Comparison of ENCODE assay signal across 17 cellular contexts in the genomic region with DNA sequence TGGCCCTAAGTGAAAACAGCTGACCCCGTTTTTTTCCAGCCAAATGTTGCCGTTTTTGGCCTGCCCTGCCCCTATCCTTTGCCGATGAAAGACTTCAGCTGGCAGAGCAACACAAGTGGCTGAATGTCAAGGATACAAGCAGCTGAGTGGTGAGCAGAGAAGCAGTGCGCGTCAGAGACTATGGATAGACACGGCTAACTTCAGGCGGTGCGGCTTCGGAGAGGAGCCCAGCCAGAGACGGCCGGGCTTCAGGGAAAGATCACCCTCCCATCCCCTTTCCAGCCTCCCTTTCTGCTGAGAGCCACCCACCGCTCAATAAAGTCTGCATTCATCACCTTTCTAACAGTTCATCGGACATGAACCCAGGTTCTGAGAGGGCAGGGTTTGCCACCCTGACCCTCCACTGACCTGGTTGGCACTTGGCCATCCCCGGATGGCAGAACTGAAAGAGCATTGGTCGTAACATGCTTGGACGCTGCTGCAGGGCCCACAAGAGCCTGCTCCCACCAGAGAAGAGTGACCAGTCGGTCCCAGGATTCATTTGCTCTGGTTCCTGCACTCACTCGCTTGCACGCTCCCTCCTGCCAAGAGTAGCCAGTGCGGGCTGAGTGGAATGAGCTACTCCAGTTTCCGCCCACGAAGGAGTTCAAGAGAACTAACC.
DNase-seq lines count a peak whose midpoint lies in the region; ATAC-seq and TF ChIP-seq lines count a peak whose summit lies in the region.
"Had no signal": no experiment of that assay in that cellular context is flagged by ENCODE, and none has a peak within 500 bp of the region (broad histone marks: within the 10 kb centered on the region; RNA-seq: fewer than 3 reads in every experiment).

No MANE protein-coding gene starts in this region.

- H3K36me3 Mint-ChIP-seq in activated naive CD8-positive, alpha-beta T cell treated with anti-CD3 and anti-CD28 coated beads, Interleukin-2, amount 50 U/mL, for 24 hours (ENCODE audit: low read depth), result no peaks in the 10 kb centered on the region

- DNase-seq in AG20443 (ENCODE audit: low spot score), result peak; percentile 34
- no peak for DNase-seq in adipocyte (ENCODE audit: low read depth)
- DNase-seq in left ventricle myocardium inferior, result peak; percentile 32
- no peak for DNase-seq in activated naive CD4-positive, alpha-beta T cell treated with Interleukin-2 at 50 U/mL for 16 hours
- no peak for DNase-seq in dedifferentiated amniotic fluid mesenchymal stem cell (ENCODE audit: extremely low spot score)
- no peak for DNase-seq in activated naive CD8-positive, alpha-beta T cell treated with anti-CD3 and anti-CD28 coated beads, Interleukin-2, amount 50 U/mL, for 24 hours
- DNase-seq: activated CD4-positive, alpha-beta T cell treated with anti-CD3 and anti-CD28 coated beads for 4 hours; activated effector memory CD4-positive, alpha-beta T cell treated with anti-CD3 and anti-CD28 coated beads, Interleukin-2, amount 50 U/mL, for 16 hours; dermis blood vessel endothelial cell; Kasumi-1; NCI-H526; stimulated activated CD4-positive, alpha-beta T cell treated with anti-CD3 and anti-CD28 coated beads, Interleukin-1b, Interleukin-23, amount 100 ng/mL, for 48 hours had no signal

- no peak overlapping the region for H3K27ac Mint-ChIP-seq in activated naive CD8-positive, alpha-beta T cell treated with anti-CD3 and anti-CD28 coated beads, Interleukin-2, amount 50 U/mL, for 24 hours
- H3K27ac Mint-ChIP-seq: stimulated activated naive CD8-positive, alpha-beta T cell treated with anti-CD3 and anti-CD28 coated beads, Interleukin-15, Interleukin-2, amounts not matched to agents 100 ng/mL and 50 ng/mL, for 24 hours had no signal

- peaks cover 6% of the 10 kb centered on the region for H3K9me3 ChIP-seq in adipocyte (ENCODE audit: control insufficient read depth, low read length)
- peaks cover 3% of the 10 kb centered on the region for H3K9me3 ChIP-seq in left ventricle myocardium inferior (replicated peaks)
- no peaks in the 10 kb centered on the region for H3K9me3 ChIP-seq in parathyroid adenoma (ENCODE audit: control insufficient read depth, low read length)
- H3K9me3 ChIP-seq: SJSA1 had no signal

- H3K27me3 ChIP-seq in adipocyte (replicated peaks; ENCODE audit: control insufficient read depth, insufficient read depth, low read length), result no peaks in the 10 kb centered on the region
- H3K27me3 ChIP-seq in left ventricle myocardium inferior (ENCODE audit: low read depth), result no peaks in the 10 kb centered on the region
- H3K27me3 ChIP-seq in parathyroid adenoma (ENCODE audit: control insufficient read depth, insufficient read depth, low read length), result no peaks in the 10 kb centered on the region
- H3K27me3 ChIP-seq: SJSA1 had no signal

- H2AFZ ChIP-seq in parathyroid adenoma, result peak overlapping the region; percentile 82

- no peak for ATAC-seq in activated naive CD8-positive, alpha-beta T cell treated with anti-CD3 and anti-CD28 coated beads, Interleukin-2, amount 50 U/mL, for 24 hours
- no peak for ATAC-seq in HG03135 (IDR thresholded peaks at IDR 0.05; ENCODE audit: unreplicated experiment)

- no peaks in the 10 kb centered on the region for H3K27me3 Mint-ChIP-seq in activated naive CD8-positive, alpha-beta T cell treated with anti-CD3 and anti-CD28 coated beads, Interleukin-2, amount 50 U/mL, for 24 hours
- H3K27me3 Mint-ChIP-seq: stimulated activated naive CD8-positive, alpha-beta T cell treated with anti-CD3 and anti-CD28 coated beads, Interleukin-15, Interleukin-2, amounts not matched to agents 100 ng/mL and 50 ng/mL, for 24 hours had no signal

- no peaks in the 10 kb centered on the region for H3K79me2 ChIP-seq in parathyroid adenoma

- intact Hi-C loops in left ventricle myocardium inferior (cut with micrococcal nuclease), result no loop called here

- H3K9ac ChIP-seq in adipocyte (ENCODE audit: low read length) (no peak overlapping the region), parathyroid adenoma (no peak overlapping the region)
- H3K9ac ChIP-seq: BLaER1 treated with 17β-estradiol and CSF1 and Interleukin-3, amounts not matched to agents 10 nM and 100 nM had no signal

- H3K4me1 ChIP-seq in adipocyte (ENCODE audit: control insufficient read depth, insufficient read depth, low read length), result peaks cover 5% of the 10 kb centered on the region
- H3K4me1 ChIP-seq in left ventricle myocardium inferior, result no peaks in the 10 kb centered on the region
- peaks cover 3% of the 10 kb centered on the region for H3K4me1 ChIP-seq in parathyroid adenoma
- H3K4me1 ChIP-seq: BLaER1 treated with 17β-estradiol and CSF1 and Interleukin-3, amounts not matched to agents 10 nM and 100 nM; SJSA1 had no signal

- peaks cover 2% of the 10 kb centered on the region for H3K4me1 Mint-ChIP-seq in activated naive CD8-positive, alpha-beta T cell treated with anti-CD3 and anti-CD28 coated beads, Interleukin-2, amount 50 U/mL, for 24 hours

- H3K36me3 ChIP-seq in adipocyte (ENCODE audit: control insufficient read depth, insufficient read depth, low read length, severe bottlenecking), result no peaks in the 10 kb centered on the region
- no peaks in the 10 kb centered on the region for H3K36me3 ChIP-seq in left ventricle myocardium inferior
- H3K36me3 ChIP-seq in parathyroid adenoma (ENCODE audit: control insufficient read depth, insufficient read depth, low read length), result no peaks in the 10 kb centered on the region
- H3K36me3 ChIP-seq: BLaER1 treated with 17β-estradiol and CSF1 and Interleukin-3, amounts not matched to agents 10 nM and 100 nM; SJSA1 had no signal

- TF ChIP-seq CTCF in left ventricle myocardium inferior (IDR thresholded peaks at IDR 0.05; ENCODE audit: borderline replicate concordance), result no peak
- no peak for TF ChIP-seq CTCF in parathyroid adenoma (IDR thresholded peaks at IDR 0.05)

- peak overlapping the region; percentile 13 for H3K4me2 ChIP-seq in parathyroid adenoma (ENCODE audit: low read length)
- H3K4me2 ChIP-seq: BLaER1 treated with 17β-estradiol and CSF1 and Interleukin-3, amounts not matched to agents 10 nM and 100 nM had no signal

- no peaks in the 10 kb centered on the region for H3K9me3 Mint-ChIP-seq in activated naive CD8-positive, alpha-beta T cell treated with anti-CD3 and anti-CD28 coated beads, Interleukin-2, amount 50 U/mL, for 24 hours
- H3K9me3 Mint-ChIP-seq: stimulated activated naive CD8-positive, alpha-beta T cell treated with anti-CD3 and anti-CD28 coated beads, Interleukin-15, Interleukin-2, amounts not matched to agents 100 ng/mL and 50 ng/mL, for 24 hours had no signal

- peak overlapping the region; percentile 67 for H3K4me3 ChIP-seq in adipocyte (ENCODE audit: low read length)
- H3K4me3 ChIP-seq in left ventricle myocardium inferior, result peak overlapping the region; percentile 32
- no peak overlapping the region for H3K4me3 ChIP-seq in parathyroid adenoma (ENCODE audit: low read depth, low read length)
- H3K4me3 ChIP-seq: BLaER1 treated with 17β-estradiol and CSF1 and Interleukin-3, amounts not matched to agents 10 nM and 100 nM; SJSA1 had no signal

- H3K27ac ChIP-seq in left ventricle myocardium inferior (replicated peaks) (peak overlapping the region; percentile 75), parathyroid adenoma (peak overlapping the region; percentile 75)
- H3K27ac ChIP-seq: BLaER1 treated with 17β-estradiol and CSF1 and Interleukin-3, amounts not matched to agents 10 nM and 100 nM; SJSA1 had no signal

- no peak overlapping the region for H3K4me3 Mint-ChIP-seq in activated naive CD8-positive, alpha-beta T cell treated with anti-CD3 and anti-CD28 coated beads, Interleukin-2, amount 50 U/mL, for 24 hours
- H3K4me3 Mint-ChIP-seq: stimulated activated naive CD8-positive, alpha-beta T cell treated with anti-CD3 and anti-CD28 coated beads, Interleukin-15, Interleukin-2, amounts not matched to agents 100 ng/mL and 50 ng/mL, for 24 hours had no signal

Comparison
In these comparisons a context has a peak if more than half of its experiments do, and no peak if none do; other contexts are left out.
1. DNase-seq: peak in AG20443 (single experiment) and left ventricle myocardium inferior (single experiment); none in adipocyte (single experiment), activated naive CD4-positive, alpha-beta T cell treated with Interleukin-2 at 50 U/mL for 16 hours (single experiment), dedifferentiated amniotic fluid mesenchymal stem cell (single experiment) and activated naive CD8-positive, alpha-beta T cell treated with anti-CD3 and anti-CD28 coated beads, Interleukin-2, amount 50 U/mL, for 24 hours (single experiment).